9 cellular contexts compared by ENCODE assay signal in genomic region chr5:172002310-172002709, GRCh38. TPM values are rescaled to one million over a fixed set of nuclear protein-coding genes. Genes with fewer than 3 reads are reported as not detected.
DNase-seq lines count a peak whose midpoint lies in the region; ATAC-seq, FAIRE-seq and TF ChIP-seq lines count a peak whose summit lies in the region.
"Had no signal": no experiment of that assay in that cellular context is flagged by ENCODE, and none has a peak within 500 bp of the region (broad histone marks: within the 10 kb centered on the region; RNA-seq: fewer than 3 reads in every experiment).

No MANE protein-coding gene starts in this region.

- BruUV-seq in endothelial cell of umbilical vein (replicated peaks; lab: Mats Ljungman, UMichigan) = no TSS peak

- H3K27me3 Mint-ChIP-seq in activated CD4-positive, alpha-beta T cell treated with anti-CD3 and anti-CD28 coated beads, Interleukin-2, amount 10 ng/mL, durations not matched to agents 24 days and 14 days = no peaks in the 10 kb centered on the region
- no peaks in the 10 kb centered on the region for H3K27me3 Mint-ChIP-seq in stimulated activated memory B cell treated with anti-CD40 and anti-IgM and Interleukin-4, amounts not matched to agents 10 μg/mL and 1 μg/mL and 100 μg/mL, for 72 hours

- no peaks in the 10 kb centered on the region for H3K9me2 ChIP-seq in MM.1S (replicated peaks; ENCODE audit: insufficient read depth, low read length)

- H3K9ac ChIP-seq in MM.1S (ENCODE audit: low read length) = no peak overlapping the region
- H3K9ac ChIP-seq in endothelial cell of umbilical vein (replicated peaks; ENCODE audit: extremely low read depth, insufficient read depth, low read length) = no peak overlapping the region

- H3K4me3 ChIP-seq in MM.1S (ENCODE audit: low read length) (no peak overlapping the region), endothelial cell of umbilical vein (replicated peaks in 1 of 3; ENCODE audit: insufficient read depth in 1 of 3, low read depth in 1 of 3, low read length in 3 of 3) (no peak overlapping the region)

- POLR2A ChIA-PET in endothelial cell of umbilical vein (lab: Charles Lee) = no interaction called here

- peaks cover 58% of the 10 kb centered on the region for H3K4me1 Mint-ChIP-seq in activated CD4-positive, alpha-beta T cell treated with anti-CD3 and anti-CD28 coated beads, Interleukin-2, amount 10 ng/mL, durations not matched to agents 24 days and 14 days
- H3K4me1 Mint-ChIP-seq in stimulated activated memory B cell treated with anti-CD40 and anti-IgM and Interleukin-4, amounts not matched to agents 10 μg/mL and 1 μg/mL and 100 μg/mL, for 72 hours = peaks cover 75% of the 10 kb centered on the region

- H3K4me2 ChIP-seq in MM.1S (ENCODE audit: low read depth, low read length) (no peak overlapping the region), endothelial cell of umbilical vein (ENCODE audit: insufficient read depth, low read length) (no peak overlapping the region)

- H3K9me3 Mint-ChIP-seq in activated CD4-positive, alpha-beta T cell treated with anti-CD3 and anti-CD28 coated beads, Interleukin-2, amount 10 ng/mL, durations not matched to agents 24 days and 14 days = no peaks in the 10 kb centered on the region
- H3K9me3 Mint-ChIP-seq in stimulated activated memory B cell treated with anti-CD40 and anti-IgM and Interleukin-4, amounts not matched to agents 10 μg/mL and 1 μg/mL and 100 μg/mL, for 72 hours = no peaks in the 10 kb centered on the region

- TF ChIP-seq POLR2A in endothelial cell of umbilical vein (IDR thresholded peaks at IDR 0.05; ENCODE audit: low read depth, low read length) = no peak

- no peaks in the 10 kb centered on the region for H3K27me3 ChIP-seq in MM.1S (replicated peaks; ENCODE audit: insufficient read depth, low read length)
- no peaks in the 10 kb centered on the region for H3K27me3 ChIP-seq in endothelial cell of umbilical vein (ENCODE audit: control insufficient read depth in 2 of 2, insufficient read depth in 2 of 2, low read length in 2 of 2)

- peaks cover 13% of the 10 kb centered on the region for H3F3A ChIP-seq in MM.1S (ENCODE audit: insufficient read depth, low read length)

- H3K4me1 ChIP-seq in MM.1S (ENCODE audit: low read length) (peaks cover 16% of the 10 kb centered on the region), endothelial cell of umbilical vein (ENCODE audit: control insufficient read depth, extremely low read depth, insufficient read depth, low read length) (peaks cover 28% of the 10 kb centered on the region)

- intact Hi-C loops in activated CD4-positive, alpha-beta T cell treated with anti-CD3 and anti-CD28 coated beads, Interleukin-2, amount 10 ng/mL, durations not matched to agents 24 days and 14 days (cut with micrococcal nuclease) = no loop called here
- intact Hi-C loops in endothelial cell of umbilical vein (cut with micrococcal nuclease) = loop anchor here (2.0 kb wide), 1 partner anchor 18 kb away; no protein-coding TSS in a partner anchor

- H3K4me3 Mint-ChIP-seq in activated CD4-positive, alpha-beta T cell treated with anti-CD3 and anti-CD28 coated beads, Interleukin-2, amount 10 ng/mL, durations not matched to agents 24 days and 14 days = no peak overlapping the region
- no peak overlapping the region for H3K4me3 Mint-ChIP-seq in stimulated activated memory B cell treated with anti-CD40 and anti-IgM and Interleukin-4, amounts not matched to agents 10 μg/mL and 1 μg/mL and 100 μg/mL, for 72 hours

- H3K27ac ChIP-seq in MM.1S (ENCODE audit: low read length) (no peak overlapping the region), endothelial cell of umbilical vein (ENCODE audit: insufficient read depth, low read depth, low read length) (no peak overlapping the region)

- peak; percentile 68 for DNase-seq in activated CD4-positive, alpha-beta T cell treated with anti-CD3 and anti-CD28 coated beads, Interleukin-2, amount 10 ng/mL, durations not matched to agents 24 days and 14 days
- DNase-seq in activated CD4-positive, alpha-beta T cell treated with anti-CD3 and anti-CD28 coated beads, Interleukin-2, amount 50 U/mL, for 1 hour = no peak
- DNase-seq in MM.1S = peak; percentile 36
- peak; percentile 24 for DNase-seq in endothelial cell of umbilical vein (ENCODE audit: low read depth, low spot score)
- no peak for DNase-seq in NK-92 treated with Interleukin-12 subunit alpha and Interleukin-12 subunit beta, amount 100 ng/mL, for 24 hours (lab: John Stamatoyannopoulos, UW)
- DNase-seq: T-helper 9 cell had no signal

- ATAC-seq in stimulated activated memory B cell treated with anti-CD40 and anti-IgM and Interleukin-4, amounts not matched to agents 10 μg/mL and 1 μg/mL and 100 μg/mL, for 72 hours = no peak
- ATAC-seq in GM21723 (IDR thresholded peaks at IDR 0.05; ENCODE audit: unreplicated experiment) (no peak), HG03159 (IDR thresholded peaks at IDR 0.05; ENCODE audit: unreplicated experiment) (no peak)

- peaks cover 29% of the 10 kb centered on the region for H3K36me3 Mint-ChIP-seq in activated CD4-positive, alpha-beta T cell treated with anti-CD3 and anti-CD28 coated beads, Interleukin-2, amount 10 ng/mL, durations not matched to agents 24 days and 14 days (ENCODE audit: low read depth)
- peaks cover 21% of the 10 kb centered on the region for H3K36me3 Mint-ChIP-seq in stimulated activated memory B cell treated with anti-CD40 and anti-IgM and Interleukin-4, amounts not matched to agents 10 μg/mL and 1 μg/mL and 100 μg/mL, for 72 hours

- no peak for FAIRE-seq in endothelial cell of umbilical vein (lab: Jason Lieb, UNC)

- peak; percentile 48 for TF ChIP-seq CTCF in MM.1S (IDR thresholded peaks at IDR 0.05; ENCODE audit: low read length)
- peak; percentile 31 to 44 for TF ChIP-seq CTCF in endothelial cell of umbilical vein (IDR thresholded peaks at IDR 0.05; ENCODE audit: extremely low read depth in 1 of 2, insufficient read depth in 1 of 2, low read depth in 1 of 2, low read length in 2 of 2)

- CTCF ChIA-PET in endothelial cell of umbilical vein (lab: Charles Lee) = no interaction called here

- H3K9me1 ChIP-seq in endothelial cell of umbilical vein (replicated peaks; ENCODE audit: control insufficient read depth, extremely low read depth, insufficient read depth, low read length) = peaks cover 4% of the 10 kb centered on the region

- H3K79me2 ChIP-seq in MM.1S (ENCODE audit: low read length) = peaks cover 92% of the 10 kb centered on the region
- H3K79me2 ChIP-seq in endothelial cell of umbilical vein (ENCODE audit: control insufficient read depth, insufficient read depth, low read length) = peaks cover 86% of the 10 kb centered on the region

- peak overlapping the region; percentile 56 for H3K27ac Mint-ChIP-seq in activated CD4-positive, alpha-beta T cell treated with anti-CD3 and anti-CD28 coated beads, Interleukin-2, amount 10 ng/mL, durations not matched to agents 24 days and 14 days
- H3K27ac Mint-ChIP-seq in stimulated activated memory B cell treated with anti-CD40 and anti-IgM and Interleukin-4, amounts not matched to agents 10 μg/mL and 1 μg/mL and 100 μg/mL, for 72 hours = peak overlapping the region; percentile 83

- no peaks in the 10 kb centered on the region for H3K36me3 ChIP-seq in MM.1S (replicated peaks; ENCODE audit: insufficient read depth, low read length)
- no peaks in the 10 kb centered on the region for H3K36me3 ChIP-seq in endothelial cell of umbilical vein (ENCODE audit: control insufficient read depth in 2 of 2, extremely low read depth in 1 of 2, insufficient read depth in 2 of 2, low read length in 2 of 2)

- no peak overlapping the region for H2AFZ ChIP-seq in MM.1S (ENCODE audit: low read length)
- H2AFZ ChIP-seq in endothelial cell of umbilical vein (ENCODE audit: low read depth, low read length) = no peak overlapping the region

- H4K20me1 ChIP-seq in MM.1S (ENCODE audit: insufficient read depth, low read length) = peaks cover 28% of the 10 kb centered on the region
- H4K20me1 ChIP-seq in endothelial cell of umbilical vein (replicated peaks; ENCODE audit: control insufficient read depth, extremely low read depth, insufficient read depth, low read length) = peaks cover 8% of the 10 kb centered on the region

- H3K9me3 ChIP-seq in MM.1S (replicated peaks; ENCODE audit: insufficient read depth, low read length) (no peaks in the 10 kb centered on the region), endothelial cell of umbilical vein (replicated peaks; ENCODE audit: control insufficient read depth, insufficient read depth, low read length) (no peaks in the 10 kb centered on the region)

- dilution Hi-C loops in endothelial cell of umbilical vein (cut with MboI; ENCODE audit: extremely low pct_ligation_motif_present, low sequenced_read_pairs) = no loop called here

TF ChIP-seq in endothelial cell of umbilical vein, 7 proteins besides CTCF, POLR2A, EP300 and RAD21:
- TF ChIP-seq, protein P1, sequence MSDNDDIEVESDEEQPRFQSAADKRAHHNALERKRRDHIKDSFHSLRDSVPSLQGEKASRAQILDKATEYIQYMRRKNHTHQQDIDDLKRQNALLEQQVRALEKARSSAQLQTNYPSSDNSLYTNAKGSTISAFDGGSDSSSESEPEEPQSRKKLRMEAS (IDR thresholded peaks at IDR 0.05; ENCODE audit: insufficient read depth, insufficient read length) = no peak
- TF ChIP-seq GATA2 (IDR thresholded peaks at IDR 0.05; ENCODE audit: insufficient read depth, insufficient read length, low read depth, low read length) (no peak), EZH2 (IDR thresholded peaks at IDR 0.05; ENCODE audit: borderline replicate concordance, low read depth, low read length, severe bottlenecking) (no peak), MYC (IDR thresholded peaks at IDR 0.05; ENCODE audit: low read depth, low read length) (no peak), JUN (IDR thresholded peaks at IDR 0.05; ENCODE audit: borderline replicate concordance, insufficient read depth, insufficient read length, low read depth) (no peak), FOS (IDR thresholded peaks at IDR 0.05; ENCODE audit: borderline replicate concordance, insufficient read depth, low read length) (no peak), POLR2AphosphoS5 (IDR thresholded peaks at IDR 0.05; ENCODE audit: insufficient read depth, low read depth, low read length) (no peak)

RNA-seq across cellular contexts. Expression of gene FBXW11, which starts 4.1 kb away (rescaled TPM):
- total RNA-seq in activated CD4-positive, alpha-beta T cell treated with anti-CD3 and anti-CD28 coated beads, Interleukin-2, amount 10 ng/mL, durations not matched to agents 24 days and 14 days = 53.3 and 54.4 TPM in 2 replicates
- total RNA-seq in endothelial cell of umbilical vein = 42.3 and 44.7 TPM in 2 replicates
- polyA plus RNA-seq in endothelial cell of umbilical vein = 25.5 and 30.7 TPM in 2 replicates
- polyA plus RNA-seq in endothelial cell of umbilical vein (2011; cell fraction: cytosol; rRNA removed) = 25.2 and 27.0 TPM in 2 replicates
- 31.7 and 45.6 TPM in 2 replicates for polyA plus RNA-seq in endothelial cell of umbilical vein (2011; cell fraction: nucleus; rRNA removed)
- polyA plus RNA-seq in endothelial cell of umbilical vein (2012) = 28.0 and 33.7 TPM in 2 replicates
- polyA minus RNA-seq in endothelial cell of umbilical vein = 115 and 120 TPM in 2 replicates
- 49.6 TPM for polyA minus RNA-seq in endothelial cell of umbilical vein (2011; cell fraction: cytosol; rRNA and poly(A)+ RNA removed)
- polyA minus RNA-seq in endothelial cell of umbilical vein (2011; cell fraction: nucleus; rRNA and poly(A)+ RNA removed) = 36.3 and 54.8 TPM in 2 replicates

Comparison
In these comparisons a context has a peak if more than half of its experiments do, and no peak if none do; other contexts are left out.
1. DNase-seq: peak in activated CD4-positive, alpha-beta T cell treated with anti-CD3 and anti-CD28 coated beads, Interleukin-2, amount 10 ng/mL, durations not matched to agents 24 days and 14 days (single experiment), MM.1S (single experiment) and endothelial cell of umbilical vein (single experiment); none in activated CD4-positive, alpha-beta T cell treated with anti-CD3 and anti-CD28 coated beads, Interleukin-2, amount 50 U/mL, for 1 hour (single experiment) and NK-92 treated with Interleukin-12 subunit alpha and Interleukin-12 subunit beta, amount 100 ng/mL, for 24 hours (single experiment).